11 cellular contexts compared by ENCODE assay signal in genomic region chr5:9059920-9060691, GRCh38.
DNase-seq lines count a peak whose midpoint lies in the region; ATAC-seq and TF ChIP-seq lines count a peak whose summit lies in the region.
"Had no signal": no experiment of that assay in that cellular context is flagged by ENCODE, and none has a peak within 500 bp of the region (broad histone marks: within the 10 kb centered on the region; RNA-seq: fewer than 3 reads in every experiment).

No MANE protein-coding gene starts in this region.

- TF ChIP-seq CTCF in Panc1 (IDR thresholded peaks at IDR 0.05) (no peak), nephron (IDR thresholded peaks at IDR 0.05; ENCODE audit: unreplicated experiment in 3 of 3) (no peak)

- CTCF ChIA-PET in Panc1 (lab: Charles Lee): no interaction called here

- in situ Hi-C loops in Panc1 (cut with HindIII; ENCODE audit: low pct_unique_long_range_greater_than_20kb, low sequenced_read_pairs): no loop called here

- peak overlapping the region; percentile 35 to 72 (median 46) for H3K27ac Mint-ChIP-seq in nephron
- H3K27ac Mint-ChIP-seq: natural killer cell treated with Interleukin-12 subunit alpha and Interleukin-12 subunit beta and Interleukin-15 and Interleukin-18, amount 100 ng/mL, for 72 hours had no signal

- H4K20me1 ChIP-seq in Karpas-422 (ENCODE audit: insufficient read depth, low read depth, low read length): no peaks in the 10 kb centered on the region

- peaks cover 48% of the 10 kb centered on the region for H3K36me3 Mint-ChIP-seq in nephron (ENCODE audit: low read depth)
- H3K36me3 Mint-ChIP-seq: natural killer cell treated with Interleukin-12 subunit alpha and Interleukin-12 subunit beta and Interleukin-15 and Interleukin-18, amount 100 ng/mL, for 72 hours had no signal

- no peak overlapping the region for H3K4me3 Mint-ChIP-seq in nephron
- H3K4me3 Mint-ChIP-seq: natural killer cell treated with Interleukin-12 subunit alpha and Interleukin-12 subunit beta and Interleukin-15 and Interleukin-18, amount 100 ng/mL, for 72 hours had no signal

- no peak overlapping the region for H2AFZ ChIP-seq in Karpas-422 (ENCODE audit: low read length)

- peaks cover 20% of the 10 kb centered on the region for H3K4me1 Mint-ChIP-seq in nephron

- POLR2A ChIA-PET in Panc1 (lab: Charles Lee): no interaction called here

- intact Hi-C loops in Panc1 (cut with micrococcal nuclease; ENCODE audit: unreplicated experiment): no loop called here

- no peak overlapping the region for H3K4me2 ChIP-seq in Karpas-422 (ENCODE audit: low read depth, low read length, poor library complexity, severe bottlenecking)

- H3K27me3 ChIP-seq in Panc1 (ENCODE audit: control insufficient read depth, insufficient read depth, low read length): no peaks in the 10 kb centered on the region
- H3K27me3 ChIP-seq in Karpas-422 (ENCODE audit: low read length): no peaks in the 10 kb centered on the region

- H3K9ac ChIP-seq in Karpas-422 (ENCODE audit: low read length): no peak overlapping the region

- H3K79me2 ChIP-seq in Karpas-422 (ENCODE audit: low read length): no peaks in the 10 kb centered on the region

- H3K27ac ChIP-seq in Panc1 (ENCODE audit: low read length) (no peak overlapping the region), Karpas-422 (ENCODE audit: low read length) (no peak overlapping the region)

- H3K4me1 ChIP-seq in Panc1 (ENCODE audit: control insufficient read depth, insufficient read depth, low read length) (no peaks in the 10 kb centered on the region), Karpas-422 (ENCODE audit: low read length) (no peaks in the 10 kb centered on the region)

- no peaks in the 10 kb centered on the region for H3K27me3 Mint-ChIP-seq in nephron (ENCODE audit: low read depth)
- H3K27me3 Mint-ChIP-seq: natural killer cell treated with Interleukin-12 subunit alpha and Interleukin-12 subunit beta and Interleukin-15 and Interleukin-18, amount 100 ng/mL, for 72 hours had no signal

- ATAC-seq in Panc1 (peak; percentile 91), HG02973 (IDR thresholded peaks at IDR 0.05; ENCODE audit: unreplicated experiment) (no peak)
- ATAC-seq: natural killer cell treated with Interleukin-12 subunit alpha and Interleukin-12 subunit beta and Interleukin-15 and Interleukin-18, amount 100 ng/mL, for 72 hours had no signal

- no peaks in the 10 kb centered on the region for H3K9me3 Mint-ChIP-seq in nephron
- H3K9me3 Mint-ChIP-seq: natural killer cell treated with Interleukin-12 subunit alpha and Interleukin-12 subunit beta and Interleukin-15 and Interleukin-18, amount 100 ng/mL, for 72 hours had no signal

- H3K9me3 ChIP-seq in Panc1 (ENCODE audit: control insufficient read depth, insufficient read depth, low read depth, low read length): no peaks in the 10 kb centered on the region
- peaks cover 14% of the 10 kb centered on the region; the same call in 1 of the 2 replicates for H3K9me3 ChIP-seq in Karpas-422 (ENCODE audit: low read length)

- DNase-seq in EH (ENCODE audit: low read depth): peak; percentile 99
- DNase-seq in Panc1 (ENCODE audit: low read depth, low spot score): peak; percentile 73
- DNase-seq in fibroblast of gingiva (ENCODE audit: low read depth): peak; percentile 85
- DNase-seq in nucleus accumbens (lab: John Stamatoyannopoulos, UW): no peak
- DNase-seq in foreskin melanocyte: no peak
- DNase-seq in Karpas-422: no peak
- DNase-seq: activated CD8-positive, alpha-beta memory T cell treated with anti-CD3 and anti-CD28 coated beads for 24 hours; cortex of kidney had no signal

- no TSS peak for BruUV-seq in Panc1 (replicated peaks; lab: Mats Ljungman, UMichigan)

- H3K4me3 ChIP-seq in Panc1 (ENCODE audit: low read depth in 2 of 2, low read length in 2 of 2): no peak overlapping the region
- H3K4me3 ChIP-seq in Karpas-422 (ENCODE audit: low read length): no peak overlapping the region

- H3K9me2 ChIP-seq in Karpas-422 (replicated peaks; ENCODE audit: insufficient read depth, low read length): no peaks in the 10 kb centered on the region

- no peaks in the 10 kb centered on the region for H3K36me3 ChIP-seq in Panc1 (ENCODE audit: control insufficient read depth, insufficient read depth, low read length)
- H3K36me3 ChIP-seq in Karpas-422 (ENCODE audit: insufficient read depth, low read length): no peaks in the 10 kb centered on the region; the same call in 1 of the 2 replicates

Comparison
In these comparisons a context has a peak if more than half of its experiments do, and no peak if none do; other contexts are left out.
1. DNase-seq: peak in EH (single experiment), Panc1 (single experiment) and fibroblast of gingiva (single experiment); none in nucleus accumbens (0 of 56), foreskin melanocyte (single experiment) and Karpas-422 (single experiment).